30 cellular contexts compared by ENCODE assay signal in the genomic region with DNA sequence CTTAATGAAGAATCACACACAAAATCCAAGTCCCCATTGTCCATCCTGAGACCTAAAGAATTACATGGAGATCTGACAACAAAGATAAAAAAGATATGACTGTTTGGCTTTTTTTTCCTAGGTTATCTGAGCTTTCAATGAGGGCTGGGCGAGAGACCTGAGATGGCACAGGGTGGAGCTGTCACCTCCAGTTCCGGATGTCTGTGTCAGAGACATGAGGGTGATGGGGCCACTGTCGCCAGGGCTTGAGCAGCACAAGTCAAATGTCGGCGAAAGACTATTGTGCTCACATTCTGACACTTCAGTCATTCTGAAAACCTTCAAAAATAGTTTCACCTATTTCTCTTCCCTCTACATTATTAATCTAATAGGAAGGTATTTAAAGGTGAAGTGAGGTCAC.
"Had no signal": no experiment of that assay in that cellular context is flagged by ENCODE, and none has a peak within 500 bp of the region (broad histone marks: within the 10 kb centered on the region; RNA-seq: fewer than 3 reads in every experiment).

No MANE protein-coding gene starts in this region.

- H3K4me2 ChIP-seq: hepatocyte, smooth muscle cell had no signal

- H3K9me3 ChIP-seq: breast epithelium, gastroesophageal sphincter, psoas muscle, stomach, thyroid gland had no signal

- H3K9me3 Mint-ChIP-seq: activated B cell treated with CpG ODN at 0.5 μM for 24 hours; activated T-helper 17 cell treated with anti-CD3 and anti-CD28 coated beads, Interleukin-2, amount 50 U/mL, for 72 hours; neural crest cell; stimulated activated naive B cell treated with anti-CD40 and anti-IgM and Interleukin-4, amounts not matched to agents 10 μg/mL and 1 μg/mL and 100 μg/mL, for 72 hours; T-cell; T-helper 2 cell treated with Interferon-gamma antibody and Interleukin-4, amounts not matched to agents 5 μg/mL and 100 μg/mL, for 36 hours had no signal

- H3K79me2 ChIP-seq: hepatocyte, parathyroid adenoma had no signal

- H2AFZ ChIP-seq: hepatocyte, parathyroid adenoma had no signal

- ATAC-seq: activated T-helper 17 cell treated with anti-CD3 and anti-CD28 coated beads, Interleukin-2, amount 50 U/mL, for 72 hours; gastroesophageal sphincter; left cardiac atrium; left ventricle myocardium superior; psoas muscle; stimulated activated naive B cell treated with anti-CD40 and anti-IgM and Interleukin-4, amounts not matched to agents 10 μg/mL and 1 μg/mL and 100 μg/mL, for 72 hours had no signal

- DNase-seq: activated B cell treated with CpG ODN at 0.5 μM for 24 hours; activated CD4-positive, alpha-beta T cell treated with anti-CD3 and anti-CD28 coated beads, Interleukin-2, amount 50 U/mL, for 1 hour; activated gamma-delta T cell treated with Interleukin-2 at 50 U/mL for 16 hours; activated naive CD4-positive, alpha-beta T cell treated with anti-CD3 and anti-CD28 coated beads, Interleukin-2, amount 50 U/mL, for 16 hours; activated T-cell treated with anti-CD3 and anti-CD28 coated beads, Interleukin-2, amount 50 U/mL, for 1 hour; amygdala; central memory CD4-positive, alpha-beta T cell; dermis blood vessel endothelial cell; effector CD4-positive, alpha-beta T cell; left cardiac atrium; left ventricle myocardium superior; nucleus accumbens; psoas muscle; stimulated activated CD4-positive, alpha-beta T cell treated with anti-CD3 and anti-CD28 coated beads, Interleukin-1b, Interleukin-23, amount 100 ng/mL, for 48 hours; stimulated activated CD4-positive, alpha-beta T cell treated with anti-CD3 and anti-CD28 coated beads, Interleukin-4, amount 100 ng/mL, for 4 hours; stimulated activated CD8-positive, alpha-beta memory T cell treated with anti-CD3 and anti-CD28 coated beads, Interleukin-4, amount 100 ng/mL, for 48 hours; stimulated activated naive B cell treated with anti-CD40 and anti-IgM and Interleukin-4, amounts not matched to agents 10 μg/mL and 1 μg/mL and 100 μg/mL, for 72 hours; stomach; thyroid gland had no signal

- H3K27ac Mint-ChIP-seq: activated B cell treated with CpG ODN at 0.5 μM for 24 hours; activated T-helper 17 cell treated with anti-CD3 and anti-CD28 coated beads, Interleukin-2, amount 50 U/mL, for 72 hours; stimulated activated naive B cell treated with anti-CD40 and anti-IgM and Interleukin-4, amounts not matched to agents 10 μg/mL and 1 μg/mL and 100 μg/mL, for 72 hours; T-helper 2 cell treated with Interferon-gamma antibody and Interleukin-4, amounts not matched to agents 5 μg/mL and 100 μg/mL, for 36 hours had no signal

- FAIRE-seq: colon, keratinocyte had no signal

- H3K27ac ChIP-seq: breast epithelium, gastroesophageal sphincter, hepatocyte, parathyroid adenoma, psoas muscle, stomach, thyroid gland had no signal

- H3K4me3 Mint-ChIP-seq: activated B cell treated with CpG ODN at 0.5 μM for 24 hours; activated T-helper 17 cell treated with anti-CD3 and anti-CD28 coated beads, Interleukin-2, amount 50 U/mL, for 72 hours; neural crest cell; stimulated activated naive B cell treated with anti-CD40 and anti-IgM and Interleukin-4, amounts not matched to agents 10 μg/mL and 1 μg/mL and 100 μg/mL, for 72 hours; T-cell; T-helper 2 cell treated with Interferon-gamma antibody and Interleukin-4, amounts not matched to agents 5 μg/mL and 100 μg/mL, for 36 hours had no signal

- H3K4me1 Mint-ChIP-seq: activated B cell treated with CpG ODN at 0.5 μM for 24 hours had no signal

- H3K27me3 Mint-ChIP-seq: activated B cell treated with CpG ODN at 0.5 μM for 24 hours; activated T-helper 17 cell treated with anti-CD3 and anti-CD28 coated beads, Interleukin-2, amount 50 U/mL, for 72 hours; stimulated activated naive B cell treated with anti-CD40 and anti-IgM and Interleukin-4, amounts not matched to agents 10 μg/mL and 1 μg/mL and 100 μg/mL, for 72 hours; T-cell had no signal

- H3K9ac ChIP-seq: parathyroid adenoma had no signal

- H3K4me1 ChIP-seq: breast epithelium, parathyroid adenoma, psoas muscle, thyroid gland had no signal

- H3K27me3 ChIP-seq: breast epithelium, gastroesophageal sphincter, hepatocyte, stomach, thyroid gland had no signal

- H3K4me3 ChIP-seq: breast epithelium, gastroesophageal sphincter, hepatocyte, psoas muscle, smooth muscle cell, stomach, thyroid gland had no signal
